8 cellular contexts compared by ENCODE assay signal in the genomic region with DNA sequence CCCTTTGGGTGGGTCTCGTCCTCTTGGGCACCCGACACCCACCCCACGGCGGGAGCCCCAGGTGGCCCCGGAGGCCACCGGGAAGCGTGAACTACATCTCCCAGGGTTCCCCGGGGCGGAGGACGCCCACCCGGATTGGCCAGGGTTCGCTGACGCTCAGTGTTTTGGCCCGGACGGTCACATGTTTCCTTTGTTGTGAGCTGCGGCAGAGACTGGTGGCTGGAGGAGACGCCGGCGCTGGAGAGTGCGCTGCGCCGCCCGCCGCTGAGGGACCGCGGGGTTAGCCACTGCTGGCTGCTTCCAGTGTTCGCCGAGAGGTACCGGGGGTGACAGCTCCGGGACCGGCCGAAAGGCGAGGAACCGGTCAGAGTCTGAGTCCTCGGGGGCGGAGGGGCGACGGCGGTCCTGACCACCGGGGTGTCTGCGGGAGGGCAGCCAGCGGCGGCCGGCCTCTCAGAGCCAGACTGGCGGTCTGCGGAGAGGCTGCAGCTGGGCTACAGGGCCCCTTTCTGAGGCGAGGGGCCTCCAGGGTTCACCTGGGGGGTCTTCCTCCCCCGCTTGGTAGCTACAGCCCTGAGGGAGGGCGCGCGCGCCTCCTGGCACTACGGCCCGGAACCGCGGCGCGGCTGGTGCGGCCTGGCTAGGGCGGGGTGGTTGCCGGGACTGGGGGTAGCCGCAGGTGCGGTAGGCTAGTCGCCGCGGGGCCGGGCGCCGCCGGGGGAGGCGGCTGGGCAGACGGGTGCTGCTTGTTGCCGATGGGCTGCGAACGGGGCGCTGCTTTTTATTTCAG. TPM values are rescaled to one million over a fixed set of nuclear protein-coding genes. Genes with fewer than 3 reads are reported as not detected.
DNase-seq lines count a peak whose midpoint lies in the region; TF ChIP-seq lines count a peak whose summit lies in the region.

A gene with protein sequence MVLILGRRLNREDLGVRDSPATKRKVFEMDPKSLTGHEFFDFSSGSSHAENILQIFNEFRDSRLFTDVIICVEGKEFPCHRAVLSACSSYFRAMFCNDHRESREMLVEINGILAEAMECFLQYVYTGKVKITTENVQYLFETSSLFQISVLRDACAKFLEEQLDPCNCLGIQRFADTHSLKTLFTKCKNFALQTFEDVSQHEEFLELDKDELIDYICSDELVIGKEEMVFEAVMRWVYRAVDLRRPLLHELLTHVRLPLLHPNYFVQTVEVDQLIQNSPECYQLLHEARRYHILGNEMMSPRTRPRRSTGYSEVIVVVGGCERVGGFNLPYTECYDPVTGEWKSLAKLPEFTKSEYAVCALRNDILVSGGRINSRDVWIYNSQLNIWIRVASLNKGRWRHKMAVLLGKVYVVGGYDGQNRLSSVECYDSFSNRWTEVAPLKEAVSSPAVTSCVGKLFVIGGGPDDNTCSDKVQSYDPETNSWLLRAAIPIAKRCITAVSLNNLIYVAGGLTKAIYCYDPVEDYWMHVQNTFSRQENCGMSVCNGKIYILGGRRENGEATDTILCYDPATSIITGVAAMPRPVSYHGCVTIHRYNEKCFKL (plus strand): TSS at position 193 of the 790 bp plus-strand sequence. CDS start 14,734 bp downstream, outside the sequence.

- DNase-seq in GM04503 (ENCODE audit: low read depth) (peak; percentile 70), HFFc6 (peak; percentile 91), NAMALWA (ENCODE audit: low spot score) (peak; percentile 96), SK-N-DZ (ENCODE audit: low spot score) (peak; percentile 94), germinal center (ENCODE audit: low spot score) (peak; percentile 89), nucleus accumbens (lab: John Stamatoyannopoulos, UW) (peak; percentile 59 to 98 (median 94)), suprapubic skin (ENCODE audit: low spot score in 2 of 2) (peak; percentile 95 to 96)
- peak; percentile 89 for DNase-seq in activated naive CD4-positive, alpha-beta T cell treated with anti-CD3 and anti-CD28 coated beads, Interleukin-2, amount 50 U/mL, for 16 hours

- H3K4me3 Mint-ChIP-seq in HFFc6 = peak within 1 kb of the TSS; percentile 91

- TF ChIP-seq POLR2A in suprapubic skin (IDR thresholded peaks at IDR 0.05) = peak; percentile 90 to 96

- no peak for TF ChIP-seq EP300 in suprapubic skin (IDR thresholded peaks at IDR 0.05)

- peak within 1 kb of the TSS; percentile 83 for H3K27ac Mint-ChIP-seq in HFFc6

- H3K4me3 ChIP-seq in suprapubic skin = peak within 1 kb of the TSS; percentile 100

- no peaks in the 10 kb centered on the region for H3K9me3 Mint-ChIP-seq in HFFc6

- H3K4me1 ChIP-seq in suprapubic skin = peaks cover 18% of the 10 kb centered on the region

- no peaks in the 10 kb centered on the region for H3K9me3 ChIP-seq in suprapubic skin

- H3K36me3 ChIP-seq in suprapubic skin = no peaks in the 10 kb centered on the region

- H3K27me3 Mint-ChIP-seq in HFFc6 (ENCODE audit: insufficient read depth) = peaks cover 2% of the 10 kb centered on the region

- H3K36me3 Mint-ChIP-seq in HFFc6 (ENCODE audit: low read depth) = no peaks in the 10 kb centered on the region

- peaks cover 27% of the 10 kb centered on the region for H3K4me1 Mint-ChIP-seq in HFFc6 (ENCODE audit: low read depth)

- peak within 1 kb of the TSS; percentile 100 for H3K27ac ChIP-seq in suprapubic skin

- TF ChIP-seq CTCF in HFFc6 (IDR thresholded peaks at IDR 0.05) (peak; percentile 18; the same call in 1 of the 2 replicates), suprapubic skin (IDR thresholded peaks at IDR 0.05) (no peak)

- no peaks in the 10 kb centered on the region for H3K27me3 ChIP-seq in suprapubic skin

- 2% methylated on average over 32 of the region's 76 CpGs for WGBS in suprapubic skin

RNA-seq across cellular contexts. Expression of the gene that starts here (rescaled TPM):
- 10 to 100 TPM in 1 of 6 experiments, 1 to 10 TPM in 5; 5.6 to 15.1 (median 6.7) TPM for total RNA-seq in HFFc6 (2021; fragmentation: NEBNext Ultra II Directional; extraction: Animal tissue kit (Norgen Biotek cat#: 25700))
- 62.7 and 96.6 TPM in 2 replicates for polyA plus RNA-seq in SK-N-DZ (2014; cell fraction: cytosol; rRNA removed)
- 33.1 and 48.8 TPM in 2 replicates for polyA plus RNA-seq in SK-N-DZ (2014; cell fraction: nucleus; rRNA removed)
- 100 to 1,000 TPM in 1 of 4 donors, 10 to 100 TPM in 3; 46.5 to 102 (median 58.8) TPM for total RNA-seq in suprapubic skin

Comparison
In these comparisons a context has a peak if more than half of its experiments do, and no peak if none do; other contexts are left out.
1. Peak in every context shown above with its lines: DNase-seq, H3K4me3 ChIP-seq and H3K27ac ChIP-seq.